ENCODE assay signal across 8 cellular contexts in the genomic region with DNA sequence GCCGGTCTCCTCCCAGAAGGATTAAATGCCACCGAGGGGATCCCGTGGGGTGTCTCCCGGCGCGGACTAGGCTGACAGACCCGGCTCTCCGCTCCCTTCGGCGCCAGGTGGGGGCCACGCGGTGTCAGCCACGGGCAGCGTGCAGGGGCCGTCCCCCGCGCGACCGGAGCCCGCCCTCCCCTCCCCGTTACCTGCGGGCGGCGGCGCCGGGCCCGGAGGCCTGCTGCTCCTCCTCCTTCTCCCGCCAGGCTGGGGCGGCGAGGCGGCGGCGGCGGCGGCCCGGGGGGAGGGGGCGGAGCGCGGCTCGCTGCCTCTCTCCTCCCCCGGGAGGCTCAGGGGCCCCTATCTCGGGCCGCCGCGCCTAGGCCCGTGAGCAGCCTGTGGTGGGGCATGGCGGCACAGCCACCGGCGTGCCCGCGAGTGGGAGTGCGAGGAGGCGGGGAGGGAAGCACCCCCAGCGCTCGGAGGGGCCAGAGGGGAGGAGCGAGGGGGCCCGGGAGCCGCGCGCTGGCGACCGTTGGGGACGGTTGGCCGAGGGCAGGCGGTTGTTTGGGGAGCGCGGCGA. TPM values are rescaled to one million over a fixed set of nuclear protein-coding genes. Genes with fewer than 3 reads are reported as not detected.
DNase-seq lines count a peak whose midpoint lies in the region; ATAC-seq and TF ChIP-seq lines count a peak whose summit lies in the region.

No MANE protein-coding gene starts in this region.

- WGBS in ovary, 3 donors = 0 to 2% (median 1%) methylated on average over 42 to 65 of the region's 68 CpGs
- 1 to 3% methylated on average over 6 to 27 of the region's 68 CpGs for WGBS in tibial nerve, 2 donors

- H3K27ac Mint-ChIP-seq in CD4-positive, alpha-beta memory T cell = peak overlapping the region in 6 of 7 donors; percentile 87 to 99 (median 94)
- peak overlapping the region; percentile 94 for H3K27ac Mint-ChIP-seq in activated naive CD4-positive, alpha-beta T cell treated with anti-CD3 and anti-CD28 coated beads for 36 hours

- H3K4me3 ChIP-seq in CD4-positive, alpha-beta memory T cell (ENCODE audit: low read length in 2 of 2) = peak overlapping the region in 1 of 2 donors; percentile 62
- H3K4me3 ChIP-seq in ovary = peak overlapping the region; percentile 50
- H3K4me3 ChIP-seq in tibial nerve = peak overlapping the region; percentile 69 to 90 (median 80)

- DNase-seq in CD4-positive, alpha-beta memory T cell = peak; percentile 64 to 72 (median 72)
- DNase-seq in RWPE1 (ENCODE audit: low spot score) = peak; percentile 67
- peak; percentile 58 for DNase-seq in activated naive CD4-positive, alpha-beta T cell treated with anti-CD3 and anti-CD28 coated beads for 36 hours
- DNase-seq in head of caudate nucleus = peak in 41 of 42 donors; percentile 14 to 82 (median 64)
- peak; percentile 49 to 74 (median 70) for DNase-seq in ovary
- DNase-seq in tibial nerve (ENCODE audit: low spot score in 2 of 2) = peak in 1 of 2 donors; percentile 7

- peaks cover 45% of the 10 kb centered on the region for H3K4me1 ChIP-seq in CD4-positive, alpha-beta memory T cell (ENCODE audit: insufficient read depth, low read length)
- peaks cover 2% of the 10 kb centered on the region for H3K4me1 ChIP-seq in ovary (ENCODE audit: insufficient read depth)
- H3K4me1 ChIP-seq in tibial nerve = peaks cover 0 to 42% (median 13%) of the 10 kb centered on the region in 4 donors

- H3K9me3 ChIP-seq in CD4-positive, alpha-beta memory T cell (ENCODE audit: control insufficient read depth in 1 of 2, low read length in 2 of 2) = no peaks in the 10 kb centered on the region
- H3K9me3 ChIP-seq in ovary (no peaks in the 10 kb centered on the region), tibial nerve (no peaks in the 10 kb centered on the region)

- H3K9me3 Mint-ChIP-seq in CD4-positive, alpha-beta memory T cell = peaks cover 0 to 3% (median 0%) of the 10 kb centered on the region in 8 donors
- no peaks in the 10 kb centered on the region for H3K9me3 Mint-ChIP-seq in activated naive CD4-positive, alpha-beta T cell treated with anti-CD3 and anti-CD28 coated beads for 36 hours

- intact Hi-C loops in CD4-positive, alpha-beta memory T cell (cut with micrococcal nuclease) = loop anchor here (1.0 to 10.0 kb wide), 7 partner anchors 75 to 1039 kb away; partner anchors contain the start of genes NFRKB and PRDM10
- intact Hi-C loops in activated naive CD4-positive, alpha-beta T cell treated with anti-CD3 and anti-CD28 coated beads for 36 hours (cut with micrococcal nuclease) = loop anchor here (2.0 to 10.0 kb wide), 4 partner anchors 419 to 1029 kb away; partner anchors contain the start of genes NFRKB, SNX19 and TMEM45B
- intact Hi-C loops in head of caudate nucleus (cut with DNase I) (loop anchor here (10.0 kb wide), 1 partner anchor 91 kb away; no protein-coding TSS in a partner anchor), ovary (cut with DNase I) (no loop called here)

- no peak for TF ChIP-seq CTCF in RWPE1 (conservative IDR thresholded peaks at IDR 0.05; ENCODE audit: low read depth)
- TF ChIP-seq CTCF in ovary (IDR thresholded peaks at IDR 0.05) = no peak
- TF ChIP-seq CTCF in tibial nerve (IDR thresholded peaks at IDR 0.05) = peak in 2 of 5 experiments; percentile 10 to 31

- TF ChIP-seq POLR2A in ovary (IDR thresholded peaks at IDR 0.05) (no peak), tibial nerve (IDR thresholded peaks at IDR 0.05) (no peak)

- POLR2A ChIA-PET in CD4-positive, alpha-beta memory T cell (lab: Charles Lee; ENCODE audit: partially characterized antibody) = interaction anchor here (0.7 to 0.9 kb wide), 2 partner anchors 460 to 591 kb away, joined by 3 to 4 read pairs; no protein-coding TSS in a partner anchor
- POLR2A ChIA-PET in RWPE1 (lab: Yijun Ruan, JAX; ENCODE audit: low non-redundant PET) = no interaction called here

- H3K36me3 ChIP-seq in CD4-positive, alpha-beta memory T cell (ENCODE audit: insufficient read depth, low read length) = no peaks in the 10 kb centered on the region
- no peaks in the 10 kb centered on the region for H3K36me3 ChIP-seq in ovary
- no peaks in the 10 kb centered on the region for H3K36me3 ChIP-seq in tibial nerve

- TF ChIP-seq EP300 in ovary (IDR thresholded peaks at IDR 0.05) = no peak
- no peak for TF ChIP-seq EP300 in tibial nerve (IDR thresholded peaks at IDR 0.05)

- H3K27me3 ChIP-seq in CD4-positive, alpha-beta memory T cell (ENCODE audit: insufficient read depth, low read length) = no peaks in the 10 kb centered on the region
- H3K27me3 ChIP-seq in ovary (no peaks in the 10 kb centered on the region), tibial nerve (no peaks in the 10 kb centered on the region)

- H3K4me3 Mint-ChIP-seq in CD4-positive, alpha-beta memory T cell = peak overlapping the region; percentile 89 to 100 (median 97)
- H3K4me3 Mint-ChIP-seq in activated naive CD4-positive, alpha-beta T cell treated with anti-CD3 and anti-CD28 coated beads for 36 hours = peak overlapping the region; percentile 92

- ATAC-seq in GM19324 (IDR thresholded peaks at IDR 0.05; ENCODE audit: low FRiP score, unreplicated experiment) (peak; percentile 66), HG03439 (IDR thresholded peaks at IDR 0.05; ENCODE audit: unreplicated experiment) (peak; percentile 48)

- peak overlapping the region; percentile 72 for H3K27ac ChIP-seq in CD4-positive, alpha-beta memory T cell (ENCODE audit: low read depth, low read length)
- H3K27ac ChIP-seq in RWPE1 (peak overlapping the region; percentile 92), ovary (peak overlapping the region; percentile 87 to 91), tibial nerve (peak overlapping the region; percentile 90 to 97 (median 94))

- no peaks in the 10 kb centered on the region for H3K27me3 Mint-ChIP-seq in CD4-positive, alpha-beta memory T cell
- H3K27me3 Mint-ChIP-seq in activated naive CD4-positive, alpha-beta T cell treated with anti-CD3 and anti-CD28 coated beads for 36 hours (ENCODE audit: low read depth) = no peaks in the 10 kb centered on the region

- H3K36me3 Mint-ChIP-seq in CD4-positive, alpha-beta memory T cell = peaks cover 0 to 8% of the 10 kb centered on the region in 2 donors
- peaks cover 2% of the 10 kb centered on the region for H3K36me3 Mint-ChIP-seq in activated naive CD4-positive, alpha-beta T cell treated with anti-CD3 and anti-CD28 coated beads for 36 hours (ENCODE audit: low read depth)

- CTCF ChIA-PET in CD4-positive, alpha-beta memory T cell (lab: Charles Lee; ENCODE audit: partially characterized antibody) = no interaction called here
- CTCF ChIA-PET in RWPE1 (lab: Yijun Ruan, JAX) = no interaction called here
- CTCF ChIA-PET in activated naive CD4-positive, alpha-beta T cell treated with anti-CD3 and anti-CD28 coated beads for 36 hours (lab: Charles Lee) = no interaction called here

- H3K4me1 Mint-ChIP-seq in CD4-positive, alpha-beta memory T cell = peaks cover 27 to 61% (median 35%) of the 10 kb centered on the region in 4 donors
- H3K4me1 Mint-ChIP-seq in activated naive CD4-positive, alpha-beta T cell treated with anti-CD3 and anti-CD28 coated beads for 36 hours (ENCODE audit: low read depth) = peaks cover 24% of the 10 kb centered on the region

RNA-seq across cellular contexts. Expression of gene ZBTB44, which starts 0.5 kb away (rescaled TPM):
- total RNA-seq in CD4-positive, alpha-beta memory T cell = 10 to 100 TPM; 73.0 to 76.2 TPM
- 1 to 10 TPM; 3.0 to 8.3 TPM for polyA plus RNA-seq in CD4-positive, alpha-beta memory T cell
- 10 to 100 TPM; 35.0 to 39.8 TPM for total RNA-seq in activated naive CD4-positive, alpha-beta T cell treated with anti-CD3 and anti-CD28 coated beads for 36 hours
- 10 to 100 TPM; 46.9 to 83.0 (median 60.4) TPM for total RNA-seq in ovary
- 10 to 100 TPM; 19.1 to 22.8 TPM for polyA plus RNA-seq in ovary
- 10 to 100 TPM; 45.3 to 62.1 (median 55.8) TPM for total RNA-seq in tibial nerve

Comparison
In these comparisons a context has a peak if more than half of its experiments do, and no peak if none do; other contexts are left out.
1. intact Hi-C loops: an anchor here in CD4-positive, alpha-beta memory T cell (1.0 to 10.0 kb wide), activated naive CD4-positive, alpha-beta T cell treated with anti-CD3 and anti-CD28 coated beads for 36 hours (2.0 to 10.0 kb wide) and head of caudate nucleus (10.0 kb wide); none called in ovary.